Comparison of ENCODE assay signal across 15 cellular contexts in the genomic region with DNA sequence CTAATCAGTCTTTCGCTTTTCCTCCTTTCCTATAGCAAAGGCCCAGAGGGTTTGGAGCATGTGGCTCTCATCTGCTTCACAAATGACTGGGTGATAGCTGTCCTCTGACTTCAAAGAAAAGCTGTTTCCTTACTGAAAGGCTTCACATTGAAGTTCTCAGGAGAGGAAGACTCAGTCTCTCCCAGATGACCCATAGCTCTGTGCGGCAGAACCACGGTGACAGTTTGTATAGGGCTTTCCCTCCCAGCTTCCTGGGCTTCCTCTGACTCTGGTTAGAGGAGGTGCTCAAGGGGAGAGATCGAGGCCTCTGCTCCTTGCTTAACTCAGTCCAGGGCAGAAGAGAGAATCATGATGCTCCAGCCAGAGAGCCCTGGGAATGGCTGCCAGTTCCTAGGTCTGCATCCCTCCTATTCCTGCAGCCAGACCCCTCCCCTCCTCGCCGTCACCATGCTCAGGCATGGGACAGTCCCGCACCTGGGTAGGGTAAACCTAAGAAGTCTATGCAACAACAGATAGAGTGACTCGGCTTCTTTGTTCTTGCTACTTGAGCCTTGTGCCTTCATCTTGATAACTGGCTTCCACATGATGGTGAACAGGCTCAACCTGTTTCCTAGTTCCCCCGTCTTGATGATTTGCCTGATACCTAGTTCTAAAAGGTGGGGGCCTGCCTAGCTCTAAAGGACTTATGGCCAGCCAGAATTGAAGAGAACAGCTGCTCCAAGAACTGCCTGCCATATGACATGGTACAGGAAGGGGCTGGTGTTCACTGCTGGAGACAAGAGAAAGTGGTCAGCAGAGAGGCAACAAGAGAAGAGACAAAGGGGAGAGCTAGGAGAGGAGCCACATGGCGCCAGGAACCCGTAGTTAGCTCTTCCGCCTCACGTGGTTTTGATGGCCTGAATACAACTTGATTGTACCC.
"Had no signal": no experiment of that assay in that cellular context is flagged by ENCODE, and none has a peak within 500 bp of the region (broad histone marks: within the 10 kb centered on the region; RNA-seq: fewer than 3 reads in every experiment).

No MANE protein-coding gene starts in this region.

- H3K9ac ChIP-seq: neural progenitor cell had no signal

- H3K36me3 ChIP-seq: ascending aorta, gastrocnemius medialis, neural progenitor cell had no signal

- H3K9me3 ChIP-seq: ascending aorta, gastrocnemius medialis, testis had no signal

- H3K9me3 Mint-ChIP-seq: activated T-cell treated with anti-CD3 and anti-CD28 coated beads, Interleukin-2, amount 50 U/mL, for 4 hours; neural progenitor cell had no signal

- ATAC-seq: activated CD8-positive, alpha-beta memory T cell treated with anti-CD3 and anti-CD28 coated beads, Interleukin-2, amount 10 ng/mL, durations not matched to agents 7 days and 5 days; activated T-cell treated with anti-CD3 and anti-CD28 coated beads, Interleukin-2, amount 50 U/mL, for 4 hours; gastrocnemius medialis; stimulated activated naive CD8-positive, alpha-beta T cell treated with anti-CD3 and anti-CD28 coated beads, Interleukin-15, Interleukin-2, amounts not matched to agents 100 U/mL and 50 U/mL, for 24 hours had no signal

- H3K27ac ChIP-seq: ascending aorta, dorsolateral prefrontal cortex, gastrocnemius medialis, neural progenitor cell, testis had no signal

- H3K27me3 ChIP-seq: ascending aorta, gastrocnemius medialis, neural progenitor cell, testis had no signal

- DNase-seq: activated CD4-positive, alpha-beta T cell treated with anti-CD3 and anti-CD28 coated beads, Interleukin-2, amount 50 U/mL, for 4 hours; activated CD4-positive, CD25-positive, alpha-beta regulatory T cell treated with anti-CD3 and anti-CD28 coated beads, Interleukin-2, amount 50 U/mL, for 72 hours; activated CD8-positive, alpha-beta memory T cell treated with anti-CD3 and anti-CD28 coated beads, Interleukin-2, amount 10 ng/mL, durations not matched to agents 7 days and 5 days; activated T-cell treated with anti-CD3 and anti-CD28 coated beads, Interleukin-2, amount 50 U/mL, for 4 hours; dorsolateral prefrontal cortex; gastrocnemius medialis; retina; stimulated activated CD4-positive, alpha-beta T cell treated with anti-CD3 and anti-CD28 coated beads, Interleukin-4, amount 100 ng/mL, for 1 hour; stimulated activated CD8-positive, alpha-beta memory T cell treated with anti-CD3 and anti-CD28 coated beads, Interleukin-4, amount 100 ng/mL, for 48 hours; stimulated activated naive CD8-positive, alpha-beta T cell treated with anti-CD3 and anti-CD28 coated beads, Interleukin-15, Interleukin-2, amounts not matched to agents 100 U/mL and 50 U/mL, for 24 hours; testis had no signal

- H2AFZ ChIP-seq: neural progenitor cell had no signal

- H3K4me2 ChIP-seq: neural progenitor cell had no signal

- H3K27ac Mint-ChIP-seq: activated CD8-positive, alpha-beta memory T cell treated with anti-CD3 and anti-CD28 coated beads, Interleukin-2, amount 10 ng/mL, durations not matched to agents 7 days and 5 days; mesothelial cell of epicardium; neural progenitor cell; T-helper 2 cell treated with Interferon-gamma antibody and Interleukin-4, amounts not matched to agents 5 μg/mL and 100 μg/mL, for 36 hours had no signal

- H3K36me3 Mint-ChIP-seq: activated CD8-positive, alpha-beta memory T cell treated with anti-CD3 and anti-CD28 coated beads, Interleukin-2, amount 10 ng/mL, durations not matched to agents 7 days and 5 days; mesothelial cell of epicardium; neural progenitor cell had no signal

- H3K4me3 Mint-ChIP-seq: activated CD8-positive, alpha-beta memory T cell treated with anti-CD3 and anti-CD28 coated beads, Interleukin-2, amount 10 ng/mL, durations not matched to agents 7 days and 5 days; activated T-cell treated with anti-CD3 and anti-CD28 coated beads, Interleukin-2, amount 50 U/mL, for 4 hours; mesothelial cell of epicardium; neural progenitor cell; T-helper 2 cell treated with Interferon-gamma antibody and Interleukin-4, amounts not matched to agents 5 μg/mL and 100 μg/mL, for 36 hours had no signal

- H3K4me3 ChIP-seq: ascending aorta, dorsolateral prefrontal cortex, gastrocnemius medialis, neural progenitor cell, testis had no signal

- H3K4me1 ChIP-seq: ascending aorta, gastrocnemius medialis, neural progenitor cell, testis had no signal
